ENCODE assay signal across 7 cellular contexts in genomic region chr1:32870615-32871363, GRCh38. TPM values are rescaled to one million over a fixed set of nuclear protein-coding genes. Genes with fewer than 3 reads are reported as not detected.
DNase-seq lines count a peak whose midpoint lies in the region; ATAC-seq lines count a peak whose summit lies in the region.

FNDC5 (minus strand) TSS chr1:32870912.

- ATAC-seq in right cardiac atrium = peak; percentile 49 to 58
- ATAC-seq in sciatic nerve = peak; percentile 26
- no peak for ATAC-seq in GM18502 (IDR thresholded peaks at IDR 0.05; ENCODE audit: poor library complexity, unreplicated experiment)

- H3K27ac ChIP-seq in right cardiac atrium (ENCODE audit: low read length) = peak within 1 kb of the TSS; percentile 57

- H3K9me3 Mint-ChIP-seq in activated T-helper 2 cell treated with anti-CD3 and anti-CD28 coated beads, Interferon-gamma antibody, Interleukin-2, Interleukin-4, amounts not matched to agents 10 μg/mL and 5 μg/mL and 100 μg/mL, durations not matched to agents 14 hours and 24 hours and 36 hours = no peaks in the 10 kb centered on the region

- under 1% methylated on average over 99 of the region's 99 CpGs for WGBS in right cardiac atrium

- peaks cover 15% of the 10 kb centered on the region for H3K36me3 Mint-ChIP-seq in activated T-helper 2 cell treated with anti-CD3 and anti-CD28 coated beads, Interferon-gamma antibody, Interleukin-2, Interleukin-4, amounts not matched to agents 10 μg/mL and 5 μg/mL and 100 μg/mL, durations not matched to agents 14 hours and 24 hours and 36 hours (ENCODE audit: low read depth)

- H3K27me3 Mint-ChIP-seq in activated T-helper 2 cell treated with anti-CD3 and anti-CD28 coated beads, Interferon-gamma antibody, Interleukin-2, Interleukin-4, amounts not matched to agents 10 μg/mL and 5 μg/mL and 100 μg/mL, durations not matched to agents 14 hours and 24 hours and 36 hours (ENCODE audit: low read depth) = peaks cover 40% of the 10 kb centered on the region

- H3K4me3 Mint-ChIP-seq in activated T-helper 2 cell treated with anti-CD3 and anti-CD28 coated beads, Interferon-gamma antibody, Interleukin-2, Interleukin-4, amounts not matched to agents 10 μg/mL and 5 μg/mL and 100 μg/mL, durations not matched to agents 14 hours and 24 hours and 36 hours (ENCODE audit: low read depth) = peak within 1 kb of the TSS; percentile 55

- H3K4me3 ChIP-seq in HAP-1 (peak within 1 kb of the TSS; percentile 28), right cardiac atrium (ENCODE audit: low read length) (peak within 1 kb of the TSS; percentile 79)

- H3K4me1 ChIP-seq in HAP-1 (peaks cover 21% of the 10 kb centered on the region), right cardiac atrium (ENCODE audit: control insufficient read depth, insufficient read depth, low read length) (no peaks in the 10 kb centered on the region)

- H3K36me3 ChIP-seq in HAP-1 (replicated peaks) = no peaks in the 10 kb centered on the region

- H3K4me1 Mint-ChIP-seq in activated T-helper 2 cell treated with anti-CD3 and anti-CD28 coated beads, Interferon-gamma antibody, Interleukin-2, Interleukin-4, amounts not matched to agents 10 μg/mL and 5 μg/mL and 100 μg/mL, durations not matched to agents 14 hours and 24 hours and 36 hours (ENCODE audit: low read depth) = peaks cover 5% of the 10 kb centered on the region

- DNase-seq in HAP-1 (ENCODE audit: low spot score in 2 of 2) (peak; percentile 29 to 67), right cardiac atrium (peak in 2 of 3 donors; percentile 73 to 83), sciatic nerve (ENCODE audit: low spot score) (no peak), SIG-M5 (lab: John Stamatoyannopoulos, UW) (no peak), KG1 (lab: John Stamatoyannopoulos, UW) (no peak)
- no peak for DNase-seq in activated T-helper 2 cell treated with anti-CD3 and anti-CD28 coated beads, Interferon-gamma antibody, Interleukin-2, Interleukin-4, amounts not matched to agents 10 μg/mL and 5 μg/mL and 100 μg/mL, durations not matched to agents 14 hours and 24 hours and 36 hours (ENCODE audit: low spot score)

- H3K27ac Mint-ChIP-seq in activated T-helper 2 cell treated with anti-CD3 and anti-CD28 coated beads, Interferon-gamma antibody, Interleukin-2, Interleukin-4, amounts not matched to agents 10 μg/mL and 5 μg/mL and 100 μg/mL, durations not matched to agents 14 hours and 24 hours and 36 hours = no peak within 1 kb of the TSS

- in situ Hi-C loops in HAP-1 (cut with MboI; ENCODE audit: low sequenced_read_pairs) = no loop called here

- H3K9me3 ChIP-seq in HAP-1 = no peaks in the 10 kb centered on the region
- no peaks in the 10 kb centered on the region for H3K9me3 ChIP-seq in right cardiac atrium (ENCODE audit: control insufficient read depth, low read length)

- intact Hi-C loops in activated T-helper 2 cell treated with anti-CD3 and anti-CD28 coated beads, Interferon-gamma antibody, Interleukin-2, Interleukin-4, amounts not matched to agents 10 μg/mL and 5 μg/mL and 100 μg/mL, durations not matched to agents 14 hours and 24 hours and 36 hours (cut with micrococcal nuclease) = no loop called here
- intact Hi-C loops in right cardiac atrium (cut with DNase I) = loop anchor here in 3 of 4 donors (10.0 kb wide), 4 partner anchors 156 to 476 kb away; partner anchors contain the start of genes AZIN2 (in 2 of the 3), BSDC1 (in 1 of the 3) and SYNC (in 1 of the 3)
- intact Hi-C loops in sciatic nerve (cut with DNase I) = no loop called here

- H3K27me3 ChIP-seq in HAP-1 (ENCODE audit: low read depth) (no peaks in the 10 kb centered on the region), right cardiac atrium (ENCODE audit: control insufficient read depth, insufficient read depth) (no peaks in the 10 kb centered on the region)

RNA-seq across cellular contexts. Expression of gene FNDC5, which starts in this region (rescaled TPM):
- total RNA-seq in activated T-helper 2 cell treated with anti-CD3 and anti-CD28 coated beads, Interferon-gamma antibody, Interleukin-2, Interleukin-4, amounts not matched to agents 10 μg/mL and 5 μg/mL and 100 μg/mL, durations not matched to agents 14 hours and 24 hours and 36 hours = not detected in 2 replicates
- total RNA-seq in right cardiac atrium (100 to 1,000 TPM in 3 of 4 donors, 10 to 100 TPM in 1; 94.5 to 151 (median 111) TPM), sciatic nerve (1.6 TPM)
- polyA plus RNA-seq in right cardiac atrium = 106 TPM

Comparison
In these comparisons a context has a peak if more than half of its experiments do, and no peak if none do; other contexts are left out.
1. RNA of gene FNDC5 (total RNA-seq): 94.5 to 151 TPM in right cardiac atrium; 1.6 TPM in sciatic nerve (single experiment) and not detected in activated T-helper 2 cell treated with anti-CD3 and anti-CD28 coated beads, Interferon-gamma antibody, Interleukin-2, Interleukin-4, amounts not matched to agents 10 μg/mL and 5 μg/mL and 100 μg/mL, durations not matched to agents 14 hours and 24 hours and 36 hours; every median in the first group is over 10 times any median in the second.
2. DNase-seq: peak in HAP-1 (2 of 2) and right cardiac atrium (2 of 3); none in activated T-helper 2 cell treated with anti-CD3 and anti-CD28 coated beads, Interferon-gamma antibody, Interleukin-2, Interleukin-4, amounts not matched to agents 10 μg/mL and 5 μg/mL and 100 μg/mL, durations not matched to agents 14 hours and 24 hours and 36 hours (single experiment), sciatic nerve (single experiment), SIG-M5 (single experiment) and KG1 (single experiment).
3. intact Hi-C loops: an anchor here in right cardiac atrium (10.0 kb wide); none called in activated T-helper 2 cell treated with anti-CD3 and anti-CD28 coated beads, Interferon-gamma antibody, Interleukin-2, Interleukin-4, amounts not matched to agents 10 μg/mL and 5 μg/mL and 100 μg/mL, durations not matched to agents 14 hours and 24 hours and 36 hours and sciatic nerve.